ENCODE assay signal across 1 cellular context in the genomic region with DNA sequence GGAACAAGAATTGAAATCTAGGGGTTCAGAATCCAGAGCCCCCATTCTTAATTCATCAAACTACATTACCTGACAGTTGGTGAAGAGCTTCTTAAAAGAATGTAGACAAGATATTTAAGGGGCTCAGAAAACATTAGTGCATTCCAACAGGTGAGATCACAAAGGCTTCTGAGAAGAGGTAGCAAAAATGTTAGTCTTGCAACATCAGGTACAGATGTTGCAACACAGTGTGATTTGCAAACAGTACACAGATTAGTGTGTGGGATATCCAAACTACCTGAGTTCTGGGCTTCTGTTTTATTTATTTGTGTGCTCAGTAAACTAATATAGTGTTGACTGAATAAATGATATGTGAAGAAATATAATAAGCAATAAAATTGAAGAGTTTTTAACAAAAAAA.
TF ChIP-seq lines count a peak whose summit lies in the region.

No MANE protein-coding gene starts in this region.

TF ChIP-seq in IMR-90, 13 proteins besides CTCF, POLR2A, EP300 and RAD21:
- peak; percentile 90 for TF ChIP-seq CEBPB (IDR thresholded peaks at IDR 0.05; ENCODE audit: low read depth, low read length)
- TF ChIP-seq, protein P1, sequence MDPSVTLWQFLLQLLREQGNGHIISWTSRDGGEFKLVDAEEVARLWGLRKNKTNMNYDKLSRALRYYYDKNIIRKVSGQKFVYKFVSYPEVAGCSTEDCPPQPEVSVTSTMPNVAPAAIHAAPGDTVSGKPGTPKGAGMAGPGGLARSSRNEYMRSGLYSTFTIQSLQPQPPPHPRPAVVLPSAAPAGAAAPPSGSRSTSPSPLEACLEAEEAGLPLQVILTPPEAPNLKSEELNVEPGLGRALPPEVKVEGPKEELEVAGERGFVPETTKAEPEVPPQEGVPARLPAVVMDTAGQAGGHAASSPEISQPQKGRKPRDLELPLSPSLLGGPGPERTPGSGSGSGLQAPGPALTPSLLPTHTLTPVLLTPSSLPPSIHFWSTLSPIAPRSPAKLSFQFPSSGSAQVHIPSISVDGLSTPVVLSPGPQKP (IDR thresholded peaks at IDR 0.05; ENCODE audit: borderline replicate concordance, low read depth, low read length): no peak
TF ChIP-seq in IMR-90: peak in this region for 1.
